14 cellular contexts compared by ENCODE assay signal in the genomic region with DNA sequence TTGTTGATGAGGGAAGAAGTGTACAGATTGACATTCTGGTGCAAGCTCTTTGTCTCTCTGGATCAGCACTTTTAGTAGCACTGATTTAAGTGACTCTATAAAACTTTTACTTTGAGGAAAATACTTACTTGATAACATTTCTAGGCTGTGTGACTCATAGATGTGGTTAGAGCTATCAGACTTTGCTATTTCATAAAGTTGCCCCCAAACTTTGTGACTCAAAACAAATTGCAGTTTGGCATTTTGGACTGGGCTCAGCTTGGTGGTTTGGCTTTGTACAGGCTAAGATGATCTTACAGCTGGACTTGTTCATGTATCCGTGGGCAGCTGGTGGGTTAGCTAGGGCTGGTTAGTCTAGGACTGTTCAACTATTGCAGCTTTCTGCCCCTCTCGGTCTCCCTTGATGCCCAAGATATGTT. TPM values are rescaled to one million over a fixed set of nuclear protein-coding genes. Genes with fewer than 3 reads are reported as not detected.
DNase-seq lines count a peak whose midpoint lies in the region; ATAC-seq, FAIRE-seq and TF ChIP-seq lines count a peak whose summit lies in the region.
"Had no signal": no experiment of that assay in that cellular context is flagged by ENCODE, and none has a peak within 500 bp of the region (broad histone marks: within the 10 kb centered on the region; RNA-seq: fewer than 3 reads in every experiment).

No MANE protein-coding gene starts in this region.

- no peaks in the 10 kb centered on the region for H3K27me3 Mint-ChIP-seq in activated T-cell treated with anti-CD3 and anti-CD28 coated beads, Interleukin-2, amount 50 U/mL, for 24 hours
- H3K27me3 Mint-ChIP-seq: T-cell had no signal

- intact Hi-C loops in endothelial cell of umbilical vein (cut with micrococcal nuclease): no loop called here
- intact Hi-C loops in left ventricle myocardium superior (cut with micrococcal nuclease): no loop called here

- no peaks in the 10 kb centered on the region for H3K27me3 ChIP-seq in endothelial cell of umbilical vein (ENCODE audit: control insufficient read depth in 2 of 2, insufficient read depth in 2 of 2, low read length in 2 of 2)
- H3K27me3 ChIP-seq: BLaER1 had no signal

- no peak overlapping the region for H2AFZ ChIP-seq in endothelial cell of umbilical vein (ENCODE audit: low read depth, low read length)

- no peak overlapping the region for H3K9ac ChIP-seq in endothelial cell of umbilical vein (replicated peaks; ENCODE audit: extremely low read depth, insufficient read depth, low read length)
- H3K9ac ChIP-seq: BLaER1 had no signal

- H3K27ac Mint-ChIP-seq in activated T-cell treated with anti-CD3 and anti-CD28 coated beads, Interleukin-2, amount 50 U/mL, for 24 hours: peak overlapping the region; percentile 30
- H3K27ac Mint-ChIP-seq: T-cell had no signal

- FAIRE-seq in endothelial cell of umbilical vein (lab: Jason Lieb, UNC): no peak
- FAIRE-seq: kidney had no signal

- H3K9me3 ChIP-seq in endothelial cell of umbilical vein (replicated peaks; ENCODE audit: control insufficient read depth, insufficient read depth, low read length): no peaks in the 10 kb centered on the region
- H3K9me3 ChIP-seq: BLaER1 had no signal

- no peak for TF ChIP-seq POLR2A in endothelial cell of umbilical vein (IDR thresholded peaks at IDR 0.05; ENCODE audit: low read depth, low read length)

- H3K36me3 ChIP-seq in endothelial cell of umbilical vein (ENCODE audit: control insufficient read depth in 2 of 2, extremely low read depth in 1 of 2, insufficient read depth in 2 of 2, low read length in 2 of 2): no peaks in the 10 kb centered on the region
- H3K36me3 ChIP-seq: BLaER1 had no signal

- BruUV-seq in endothelial cell of umbilical vein (replicated peaks; lab: Mats Ljungman, UMichigan): no TSS peak

- TF ChIP-seq CTCF in RWPE1 (conservative IDR thresholded peaks at IDR 0.05; ENCODE audit: low read depth) (no peak), endothelial cell of umbilical vein (IDR thresholded peaks at IDR 0.05; ENCODE audit: extremely low read depth in 1 of 2, insufficient read depth in 1 of 2, low read depth in 1 of 2, low read length in 2 of 2) (no peak)

- H3K4me1 Mint-ChIP-seq in activated T-cell treated with anti-CD3 and anti-CD28 coated beads, Interleukin-2, amount 50 U/mL, for 24 hours (ENCODE audit: low read depth): peaks cover 51% of the 10 kb centered on the region
- H3K4me1 Mint-ChIP-seq: T-cell had no signal

- H3K36me3 Mint-ChIP-seq in activated T-cell treated with anti-CD3 and anti-CD28 coated beads, Interleukin-2, amount 50 U/mL, for 24 hours (ENCODE audit: low read depth): peaks cover 11% of the 10 kb centered on the region

- H4K20me1 ChIP-seq in endothelial cell of umbilical vein (replicated peaks; ENCODE audit: control insufficient read depth, extremely low read depth, insufficient read depth, low read length): no peaks in the 10 kb centered on the region
- H4K20me1 ChIP-seq: BLaER1 had no signal

- no peak overlapping the region for H3K4me2 ChIP-seq in endothelial cell of umbilical vein (ENCODE audit: insufficient read depth, low read length)
- H3K4me2 ChIP-seq: BLaER1 had no signal

- DNase-seq in activated T-cell treated with anti-CD3 and anti-CD28 coated beads, Interleukin-2, amount 50 U/mL, for 24 hours: peak; percentile 41
- DNase-seq in activated T-cell treated with anti-CD3 and anti-CD28 coated beads for 4 hours: no peak
- peak; percentile 24 for DNase-seq in RWPE1 (ENCODE audit: low spot score)
- DNase-seq in endothelial cell of umbilical vein (ENCODE audit: low read depth, low spot score): no peak
- DNase-seq in stimulated activated CD8-positive, alpha-beta memory T cell treated with anti-CD3 and anti-CD28 coated beads, Interleukin-2, amount 100 ng/mL, for 48 hours (ENCODE audit: low read depth in 2 of 2): peak; percentile 2 to 11
- DNase-seq in left ventricle myocardium superior: no peak
- DNase-seq in caudate nucleus (lab: John Stamatoyannopoulos, UW): no peak
- DNase-seq: activated effector memory CD4-positive, alpha-beta T cell treated with Interleukin-2 at 50 U/mL for 16 hours; kidney; NCI-H446 treated with DMSO at 0.1 percent for 48 hours; posterior cingulate gyrus; T-cell had no signal

- CTCF ChIA-PET in RWPE1 (lab: Yijun Ruan, JAX) (interaction anchor here (0.6 to 0.7 kb wide), 3 partner anchors 9 to 41 kb away, joined by 3 to 5 read pairs (median 4); no protein-coding TSS in a partner anchor), endothelial cell of umbilical vein (lab: Charles Lee) (interaction anchor here (2.3 to 2.5 kb wide), 2 partner anchors 9 to 12 kb away, joined by 12 to 23 read pairs; no protein-coding TSS in a partner anchor)

- no peak for ATAC-seq in left ventricle myocardium superior
- no peak for ATAC-seq in HG02870 (IDR thresholded peaks at IDR 0.05; ENCODE audit: unreplicated experiment)
- ATAC-seq: T-cell had no signal

- H3K9me3 Mint-ChIP-seq in activated T-cell treated with anti-CD3 and anti-CD28 coated beads, Interleukin-2, amount 50 U/mL, for 24 hours: no peaks in the 10 kb centered on the region
- H3K9me3 Mint-ChIP-seq: T-cell had no signal

- H3K4me3 Mint-ChIP-seq in activated T-cell treated with anti-CD3 and anti-CD28 coated beads, Interleukin-2, amount 50 U/mL, for 24 hours: no peak overlapping the region
- H3K4me3 Mint-ChIP-seq: T-cell had no signal

- H3K4me1 ChIP-seq in endothelial cell of umbilical vein (ENCODE audit: control insufficient read depth, extremely low read depth, insufficient read depth, low read length): peaks cover 16% of the 10 kb centered on the region
- H3K4me1 ChIP-seq: BLaER1 had no signal

- no peaks in the 10 kb centered on the region for H3K9me1 ChIP-seq in endothelial cell of umbilical vein (replicated peaks; ENCODE audit: control insufficient read depth, extremely low read depth, insufficient read depth, low read length)

- H3K27ac ChIP-seq in RWPE1: peak overlapping the region; percentile 50; the same call in 1 of the 2 replicates
- H3K27ac ChIP-seq in endothelial cell of umbilical vein (ENCODE audit: insufficient read depth, low read depth, low read length): no peak overlapping the region
- no peak overlapping the region for H3K27ac ChIP-seq in caudate nucleus (ENCODE audit: low read depth, low read length)
- H3K27ac ChIP-seq: BLaER1 had no signal

- H3K4me3 ChIP-seq in endothelial cell of umbilical vein (replicated peaks in 1 of 3; ENCODE audit: insufficient read depth in 1 of 3, low read depth in 1 of 3, low read length in 3 of 3): no peak overlapping the region
- H3K4me3 ChIP-seq: BLaER1 had no signal

- POLR2A ChIA-PET in RWPE1 (lab: Yijun Ruan, JAX; ENCODE audit: low non-redundant PET): no interaction called here
- POLR2A ChIA-PET in endothelial cell of umbilical vein (lab: Charles Lee): no interaction called here

- dilution Hi-C loops in endothelial cell of umbilical vein (cut with MboI; ENCODE audit: extremely low pct_ligation_motif_present, low sequenced_read_pairs): no loop called here

- H3K79me2 ChIP-seq in endothelial cell of umbilical vein (ENCODE audit: control insufficient read depth, insufficient read depth, low read length): no peaks in the 10 kb centered on the region

TF ChIP-seq in endothelial cell of umbilical vein, 7 proteins besides CTCF, POLR2A, EP300 and RAD21:
- TF ChIP-seq, protein P1, sequence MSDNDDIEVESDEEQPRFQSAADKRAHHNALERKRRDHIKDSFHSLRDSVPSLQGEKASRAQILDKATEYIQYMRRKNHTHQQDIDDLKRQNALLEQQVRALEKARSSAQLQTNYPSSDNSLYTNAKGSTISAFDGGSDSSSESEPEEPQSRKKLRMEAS (IDR thresholded peaks at IDR 0.05; ENCODE audit: insufficient read depth, insufficient read length): no peak
- peak; percentile 61 for TF ChIP-seq FOS (IDR thresholded peaks at IDR 0.05; ENCODE audit: borderline replicate concordance, insufficient read depth, low read length)

RNA-seq across cellular contexts. Expression of a gene that starts 42.1 kb away (rescaled TPM):
- total RNA-seq in endothelial cell of umbilical vein (181 and 183 TPM in 2 replicates), left ventricle myocardium superior (52.2 TPM)
- polyA plus RNA-seq in endothelial cell of umbilical vein: 36.1 and 49.0 TPM in 2 replicates
- 24.0 and 30.2 TPM in 2 replicates for polyA plus RNA-seq in endothelial cell of umbilical vein (2011; cell fraction: cytosol; rRNA removed)
- 222 and 298 TPM in 2 replicates for polyA plus RNA-seq in endothelial cell of umbilical vein (2011; cell fraction: nucleus; rRNA removed)
- 138 and 142 TPM in 2 replicates for polyA plus RNA-seq in endothelial cell of umbilical vein (2012)
- polyA minus RNA-seq in endothelial cell of umbilical vein: 351 and 395 TPM in 2 replicates
- 22.2 TPM for polyA minus RNA-seq in endothelial cell of umbilical vein (2011; cell fraction: cytosol; rRNA and poly(A)+ RNA removed)
- polyA minus RNA-seq in endothelial cell of umbilical vein (2011; cell fraction: nucleus; rRNA and poly(A)+ RNA removed): 496 and 601 TPM in 2 replicates

Comparison
In these comparisons a context has a peak if more than half of its experiments do, and no peak if none do; other contexts are left out.
1. DNase-seq: peak in activated T-cell treated with anti-CD3 and anti-CD28 coated beads, Interleukin-2, amount 50 U/mL, for 24 hours (single experiment), RWPE1 (single experiment) and stimulated activated CD8-positive, alpha-beta memory T cell treated with anti-CD3 and anti-CD28 coated beads, Interleukin-2, amount 100 ng/mL, for 48 hours (2 of 2); none in activated T-cell treated with anti-CD3 and anti-CD28 coated beads for 4 hours (single experiment), endothelial cell of umbilical vein (single experiment), left ventricle myocardium superior (single experiment) and caudate nucleus (0 of 61).